ENCODE assay signal across 13 cellular contexts in genomic region chr4:98932539-98932938, GRCh38. TPM values are rescaled to one million over a fixed set of nuclear protein-coding genes. Genes with fewer than 3 reads are reported as not detected.
A peak's percentile ranks its signal among the peaks of the same experiment; 100 is the strongest.
DNase-seq lines count a peak whose midpoint lies in the region; ATAC-seq and TF ChIP-seq lines count a peak whose summit lies in the region.
"Had no signal": no experiment of that assay in that cellular context is flagged by ENCODE, and none has a peak within 500 bp of the region (broad histone marks: within the 10 kb centered on the region; RNA-seq: fewer than 3 reads in every experiment).

No MANE protein-coding gene starts in this region.

- no peaks in the 10 kb centered on the region for H3K36me3 ChIP-seq in thyroid gland

- peaks cover 2% of the 10 kb centered on the region for H3K36me3 Mint-ChIP-seq in activated CD4-positive, alpha-beta T cell treated with anti-CD3 and anti-CD28 coated beads for 36 hours (ENCODE audit: low read depth)
- H3K36me3 Mint-ChIP-seq in stimulated activated naive B cell treated with anti-CD40 and anti-IgM and Interleukin-4, amounts not matched to agents 10 μg/mL and 1 μg/mL and 100 μg/mL, for 72 hours, result peaks cover 5 to 9% of the 10 kb centered on the region in 2 donors

- no peak overlapping the region for H3K4me3 Mint-ChIP-seq in activated CD4-positive, alpha-beta T cell treated with anti-CD3 and anti-CD28 coated beads for 36 hours
- H3K4me3 Mint-ChIP-seq in stimulated activated naive B cell treated with anti-CD40 and anti-IgM and Interleukin-4, amounts not matched to agents 10 μg/mL and 1 μg/mL and 100 μg/mL, for 72 hours, result no peak overlapping the region

- no peak overlapping the region for H3K27ac ChIP-seq in thyroid gland
- H3K27ac ChIP-seq: 22Rv1 had no signal

- no peaks in the 10 kb centered on the region for H3K9me3 Mint-ChIP-seq in activated CD4-positive, alpha-beta T cell treated with anti-CD3 and anti-CD28 coated beads for 36 hours (ENCODE audit: low read depth)
- peaks cover 0 to 1% of the 10 kb centered on the region in 2 donors for H3K9me3 Mint-ChIP-seq in stimulated activated naive B cell treated with anti-CD40 and anti-IgM and Interleukin-4, amounts not matched to agents 10 μg/mL and 1 μg/mL and 100 μg/mL, for 72 hours

- no peak for TF ChIP-seq POLR2A in thyroid gland (IDR thresholded peaks at IDR 0.05)

- no peak for DNase-seq in activated CD4-positive, alpha-beta T cell treated with anti-CD3 and anti-CD28 coated beads for 36 hours
- DNase-seq in activated CD4-positive, alpha-beta T cell treated with anti-CD3 and anti-CD28 coated beads, Interleukin-2, amount 50 U/mL, for 1 hour, result no peak
- DNase-seq in NAMALWA (ENCODE audit: low spot score) (peak; percentile 49), epithelial cell of esophagus (ENCODE audit: low read depth) (peak; percentile 80), thyroid gland (no peak), NCI-H1048 (lab: John Stamatoyannopoulos, UW) (no peak)
- no peak for DNase-seq in stimulated activated naive B cell treated with anti-CD40 and anti-IgM and Interleukin-4, amounts not matched to agents 10 μg/mL and 1 μg/mL and 100 μg/mL, for 72 hours
- DNase-seq: activated CD4-positive, CD25-positive, alpha-beta regulatory T cell; NCI-H1436 treated with DMSO at 0.1 percent for 48 hours; stimulated activated CD8-positive, alpha-beta memory T cell treated with anti-CD3 and anti-CD28 coated beads, Interleukin-4, amount 100 ng/mL, for 48 hours had no signal

- no peaks in the 10 kb centered on the region for H3K27me3 ChIP-seq in thyroid gland

- 72 to 77% methylated on average over 3 of the region's 3 CpGs for WGBS in thyroid gland, 2 donors

- H3K4me1 ChIP-seq in thyroid gland, result peaks cover 3% of the 10 kb centered on the region in 2 donors

- POLR2A ChIA-PET in activated CD4-positive, alpha-beta T cell treated with anti-CD3 and anti-CD28 coated beads for 36 hours (lab: Charles Lee), result no interaction called here

- no peaks in the 10 kb centered on the region for H3K27me3 Mint-ChIP-seq in activated CD4-positive, alpha-beta T cell treated with anti-CD3 and anti-CD28 coated beads for 36 hours
- no peaks in the 10 kb centered on the region for H3K27me3 Mint-ChIP-seq in stimulated activated naive B cell treated with anti-CD40 and anti-IgM and Interleukin-4, amounts not matched to agents 10 μg/mL and 1 μg/mL and 100 μg/mL, for 72 hours

- no peak for ATAC-seq in activated CD4-positive, alpha-beta T cell treated with anti-CD3 and anti-CD28 coated beads for 36 hours
- peak in 1 of 2 donors; percentile 9 for ATAC-seq in stimulated activated naive B cell treated with anti-CD40 and anti-IgM and Interleukin-4, amounts not matched to agents 10 μg/mL and 1 μg/mL and 100 μg/mL, for 72 hours (replicated peaks)
- ATAC-seq in GM19035 (IDR thresholded peaks at IDR 0.05; ENCODE audit: unreplicated experiment), result no peak
- ATAC-seq: sciatic nerve had no signal

- no peaks in the 10 kb centered on the region for H3K9me3 ChIP-seq in thyroid gland

- TF ChIP-seq CTCF in epithelial cell of esophagus (IDR thresholded peaks at IDR 0.05; ENCODE audit: insufficient read depth, low read depth, low read length, missing control alignments) (no peak), thyroid gland (IDR thresholded peaks at IDR 0.05) (no peak)

- H3K4me1 Mint-ChIP-seq in activated CD4-positive, alpha-beta T cell treated with anti-CD3 and anti-CD28 coated beads for 36 hours, result peaks cover 33% of the 10 kb centered on the region
- H3K4me1 Mint-ChIP-seq in stimulated activated naive B cell treated with anti-CD40 and anti-IgM and Interleukin-4, amounts not matched to agents 10 μg/mL and 1 μg/mL and 100 μg/mL, for 72 hours, result peaks cover 16 to 27% of the 10 kb centered on the region in 2 donors

- H3K27ac Mint-ChIP-seq in activated CD4-positive, alpha-beta T cell treated with anti-CD3 and anti-CD28 coated beads for 36 hours, result peak overlapping the region; percentile 26
- H3K27ac Mint-ChIP-seq in stimulated activated naive B cell treated with anti-CD40 and anti-IgM and Interleukin-4, amounts not matched to agents 10 μg/mL and 1 μg/mL and 100 μg/mL, for 72 hours, result peak overlapping the region; percentile 65

- no peak overlapping the region for H3K4me3 ChIP-seq in epithelial cell of esophagus (ENCODE audit: low read length)
- no peak overlapping the region for H3K4me3 ChIP-seq in thyroid gland (replicated peaks in 1 of 3)

- CTCF ChIA-PET in activated CD4-positive, alpha-beta T cell treated with anti-CD3 and anti-CD28 coated beads for 36 hours (lab: Charles Lee), result interaction anchor here (0.6 kb wide), 1 partner anchor 156 kb away, joined by 3 read pairs; the partner anchor contains the start of gene ADH5

- intact Hi-C loops in activated CD4-positive, alpha-beta T cell treated with anti-CD3 and anti-CD28 coated beads for 36 hours (cut with DNase I, micrococcal nuclease), result loop anchor here in 1 of 2 experiments (5.0 kb wide), 1 partner anchor 575 kb away; no protein-coding TSS in a partner anchor
- intact Hi-C loops in thyroid gland (cut with DNase I), result loop anchor here (10.0 kb wide), 1 partner anchor 468 kb away; no protein-coding TSS in a partner anchor

RNA-seq across cellular contexts. Expression of gene EIF4E, which starts 3.6 kb away (rescaled TPM):
- 100 to 1,000 TPM; 132 to 149 TPM for total RNA-seq in activated CD4-positive, alpha-beta T cell treated with anti-CD3 and anti-CD28 coated beads for 36 hours
- total RNA-seq in thyroid gland, result 100 to 1,000 TPM in 3 of 4 donors, 10 to 100 TPM in 1; 86.5 to 149 (median 128) TPM

Comparison
In these comparisons a context has a peak if more than half of its experiments do, and no peak if none do; other contexts are left out.
1. DNase-seq: peak in NAMALWA (single experiment) and epithelial cell of esophagus (single experiment); none in activated CD4-positive, alpha-beta T cell treated with anti-CD3 and anti-CD28 coated beads for 36 hours (single experiment), activated CD4-positive, alpha-beta T cell treated with anti-CD3 and anti-CD28 coated beads, Interleukin-2, amount 50 U/mL, for 1 hour (single experiment), stimulated activated naive B cell treated with anti-CD40 and anti-IgM and Interleukin-4, amounts not matched to agents 10 μg/mL and 1 μg/mL and 100 μg/mL, for 72 hours (single experiment), thyroid gland (0 of 2) and NCI-H1048 (single experiment).